ENCODE assay signal across 8 cellular contexts in genomic region chr7:2634265-2635145, GRCh38. TPM values are rescaled to one million over a fixed set of nuclear protein-coding genes. Genes with fewer than 3 reads are reported as not detected.
DNase-seq lines count a peak whose midpoint lies in the region; ATAC-seq and TF ChIP-seq lines count a peak whose summit lies in the region.

No MANE protein-coding gene starts in this region.

- H3K4me3 ChIP-seq in left ventricle myocardium inferior (peak overlapping the region; percentile 94), cardiac fibroblast (replicated peaks in 1 of 2; ENCODE audit: low read depth in 2 of 2, low read length in 2 of 2) (peak overlapping the region; percentile 81 to 92), mucosa of rectum (ENCODE audit: low read length in 2 of 2) (no peak overlapping the region), uterus (no peak overlapping the region)

- H3K4me1 ChIP-seq in left ventricle myocardium inferior (peaks cover 93% of the 10 kb centered on the region), mucosa of rectum (ENCODE audit: control insufficient read depth in 2 of 2, insufficient read depth in 2 of 2, low read length in 2 of 2) (peaks cover 36 to 41% of the 10 kb centered on the region in 2 donors), uterus (peaks cover 6 to 28% of the 10 kb centered on the region in 2 donors)

- TF ChIP-seq CTCF in left ventricle myocardium inferior (IDR thresholded peaks at IDR 0.05; ENCODE audit: borderline replicate concordance) (no peak), cardiac fibroblast (IDR thresholded peaks at IDR 0.05; ENCODE audit: low read depth, low read length) (no peak), uterus (IDR thresholded peaks at IDR 0.05) (no peak)

- peak overlapping the region; percentile 87 for H3K27ac ChIP-seq in left ventricle myocardium inferior (replicated peaks)
- H3K27ac ChIP-seq in mucosa of rectum (ENCODE audit: low read depth in 2 of 2, low read length in 2 of 2), result peak overlapping the region; percentile 69 to 83
- peak overlapping the region; percentile 75 to 79 for H3K27ac ChIP-seq in uterus

- intact Hi-C loops in left ventricle myocardium inferior (cut with micrococcal nuclease) (no loop called here), cardiac septum (cut with DNase I) (no loop called here), uterus (cut with DNase I; ENCODE audit: low total_unique reads) (loop anchor here (5.0 kb wide), 1 partner anchor 77 kb away; the partner anchor contains the start of genes BRAT1 and IQCE)

- peak overlapping the region in 1 of 2 donors; percentile 94 for H3K9ac ChIP-seq in mucosa of rectum (ENCODE audit: low read depth in 1 of 2, low read length in 2 of 2)

- ATAC-seq in GM18909 (IDR thresholded peaks at IDR 0.05; ENCODE audit: poor library complexity, unreplicated experiment) (no peak), GM21528 (IDR thresholded peaks at IDR 0.05; ENCODE audit: low FRiP score, unreplicated experiment) (no peak)

- H3K9me3 ChIP-seq in left ventricle myocardium inferior (replicated peaks) (no peaks in the 10 kb centered on the region), mucosa of rectum (ENCODE audit: control insufficient read depth in 2 of 2, low read length in 2 of 2) (no peaks in the 10 kb centered on the region), uterus (no peaks in the 10 kb centered on the region)

- H3K27me3 ChIP-seq in left ventricle myocardium inferior (ENCODE audit: low read depth), result no peaks in the 10 kb centered on the region
- no peaks in the 10 kb centered on the region for H3K27me3 ChIP-seq in mucosa of rectum (ENCODE audit: control insufficient read depth in 2 of 2, insufficient read depth in 2 of 2, low read length in 2 of 2)
- no peaks in the 10 kb centered on the region for H3K27me3 ChIP-seq in uterus

- no peaks in the 10 kb centered on the region for H3K36me3 ChIP-seq in left ventricle myocardium inferior
- H3K36me3 ChIP-seq in mucosa of rectum (ENCODE audit: control insufficient read depth in 2 of 2, insufficient read depth in 2 of 2, low read length in 2 of 2), result no peaks in the 10 kb centered on the region
- no peaks in the 10 kb centered on the region for H3K36me3 ChIP-seq in uterus

- DNase-seq in left ventricle myocardium inferior (no peak), cardiac septum (ENCODE audit: low spot score) (no peak), cardiac fibroblast (ENCODE audit: low read depth in 2 of 2) (no peak), uterus (no peak), KG1 (lab: John Stamatoyannopoulos, UW) (no peak)

- no peak for TF ChIP-seq POLR2A in uterus (IDR thresholded peaks at IDR 0.05)

RNA-seq across cellular contexts. Expression of gene TTYH3, which starts 2.7 kb away (rescaled TPM):
- total RNA-seq in left ventricle myocardium inferior (10.9 TPM), cardiac septum (17.1 TPM), uterus (10 to 100 TPM in 2 of 4 donors, 1 to 10 TPM in 2; 3.8 to 47.2 (median 25.2) TPM)

RNA-seq across cellular contexts. Expression of gene AMZ1, which starts 53.5 kb away (rescaled TPM):
- total RNA-seq in left ventricle myocardium inferior, result 0.11 TPM
- 0.08 TPM for total RNA-seq in cardiac septum
- total RNA-seq in uterus, result 1 to 10 TPM in 2 of 4 donors, under 1 TPM in 1, not detected in 1; 0.35 to 4.6 (median 4.4) TPM

Comparison
In these comparisons a context has a peak if more than half of its experiments do, and no peak if none do; other contexts are left out.
1. H3K4me3 ChIP-seq: peak in left ventricle myocardium inferior (single experiment) and cardiac fibroblast (2 of 2); none in mucosa of rectum (0 of 2) and uterus (0 of 2).
2. Peak in every context shown above with its lines, with median percentiles within 50 percentile points of each other: H3K27ac ChIP-seq.